7 cellular contexts compared by ENCODE assay signal in the genomic region with DNA sequence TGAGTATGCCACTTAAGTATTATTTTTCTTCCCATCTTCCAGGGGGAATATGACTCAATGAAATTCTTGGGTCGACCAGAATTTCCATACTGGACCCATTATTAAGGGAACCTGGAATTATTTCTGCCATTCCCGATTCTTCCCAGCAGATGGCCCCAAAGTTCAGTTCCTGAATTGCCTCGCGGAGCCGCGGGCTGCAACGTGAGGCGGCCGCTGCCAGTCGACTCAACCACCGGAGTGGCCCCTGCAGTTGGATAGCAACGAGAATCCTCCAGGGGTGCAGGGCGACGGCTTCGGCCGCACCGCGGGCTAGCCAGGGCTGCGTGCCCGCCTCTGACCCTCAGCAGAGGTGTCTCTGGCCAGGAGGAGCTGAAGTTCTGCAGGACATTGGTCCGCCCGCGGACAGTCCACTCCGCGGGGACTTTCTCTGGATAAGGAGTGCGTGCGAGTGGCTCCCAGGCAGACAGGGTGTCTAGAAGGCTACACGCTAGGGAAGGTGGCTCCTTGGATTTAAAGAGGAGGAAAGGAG. TPM values are rescaled to one million over a fixed set of nuclear protein-coding genes. Genes with fewer than 3 reads are reported as not detected.
DNase-seq lines count a peak whose midpoint lies in the region; FAIRE-seq and TF ChIP-seq lines count a peak whose summit lies in the region.

No MANE protein-coding gene starts in this region.

- H3K4me1 ChIP-seq in SJSA1 (replicated peaks) (0 out of 2 replicates have a peak, but pooled peaks cover 3% of the 10 kb centered on the region), neutrophil (ENCODE audit: control insufficient read depth in 1 of 2, insufficient read depth in 1 of 2, low read depth in 1 of 2, low read length in 1 of 2) (peaks cover 11 to 14% of the 10 kb centered on the region in 2 experiments), subcutaneous abdominal adipose tissue (ENCODE audit: control insufficient read depth in 5 of 5, insufficient read depth in 5 of 5, low read length in 5 of 5) (peaks cover 4 to 15% (median 13%) of the 10 kb centered on the region in 5 donors)

- intact Hi-C loops in activated naive CD4-positive, alpha-beta T cell treated with anti-CD3 and anti-CD28 coated beads for 36 hours (cut with micrococcal nuclease) = loop anchor here (1.0 to 2.0 kb wide), 7 partner anchors 32 to 509 kb away; no protein-coding TSS in a partner anchor

- DNase-seq in GM12891 (ENCODE audit: insufficient read length, low spot score) (peak; percentile 37), LHCN-M2 (ENCODE audit: low read depth) (peak; percentile 82), SJSA1 (ENCODE audit: low read depth in 1 of 2, low spot score in 2 of 2) (peak; percentile 48 to 68), glomerular endothelial cell (ENCODE audit: extremely low read depth, low read depth, low spot score) (peak; percentile 36)
- DNase-seq in activated naive CD4-positive, alpha-beta T cell treated with anti-CD3 and anti-CD28 coated beads for 36 hours = peak; percentile 81

- H3K4me1 Mint-ChIP-seq in activated naive CD4-positive, alpha-beta T cell treated with anti-CD3 and anti-CD28 coated beads for 36 hours (ENCODE audit: low read depth) = peaks cover 32% of the 10 kb centered on the region

- H3K27me3 ChIP-seq in SJSA1 (replicated peaks) (no peaks in the 10 kb centered on the region; the same call in 1 of the 2 replicates), neutrophil (peaks cover 12% of the 10 kb centered on the region), subcutaneous abdominal adipose tissue (ENCODE audit: control insufficient read depth in 5 of 5, insufficient read depth in 4 of 5, low read length in 5 of 5) (peaks cover 0 to 10% (median 7%) of the 10 kb centered on the region in 5 donors)

- H3K27ac ChIP-seq in SJSA1 (no peak overlapping the region), neutrophil (no peak overlapping the region), subcutaneous abdominal adipose tissue (ENCODE audit: low read depth, low read length) (no peak overlapping the region)

- peak; percentile 80 for TF ChIP-seq CTCF in neutrophil (IDR thresholded peaks at IDR 0.05)

- no peak for TF ChIP-seq POLR2A in GM12891 (IDR thresholded peaks at IDR 0.05; ENCODE audit: low read depth, low read length)

- FAIRE-seq in GM12891 (lab: Jason Lieb, UNC) = peak; percentile 73

- H3K36me3 Mint-ChIP-seq in activated naive CD4-positive, alpha-beta T cell treated with anti-CD3 and anti-CD28 coated beads for 36 hours (ENCODE audit: low read depth) = no peaks in the 10 kb centered on the region

- H3K27me3 Mint-ChIP-seq in activated naive CD4-positive, alpha-beta T cell treated with anti-CD3 and anti-CD28 coated beads for 36 hours (ENCODE audit: low read depth) = peaks cover 10% of the 10 kb centered on the region

- peak overlapping the region; percentile 75 for H3K4me3 Mint-ChIP-seq in activated naive CD4-positive, alpha-beta T cell treated with anti-CD3 and anti-CD28 coated beads for 36 hours

- no peaks in the 10 kb centered on the region for H3K9me3 Mint-ChIP-seq in activated naive CD4-positive, alpha-beta T cell treated with anti-CD3 and anti-CD28 coated beads for 36 hours

- H3K9me3 ChIP-seq in SJSA1 (replicated peaks) = no peaks in the 10 kb centered on the region
- H3K9me3 ChIP-seq in neutrophil = no peaks in the 10 kb centered on the region
- no peaks in the 10 kb centered on the region for H3K9me3 ChIP-seq in subcutaneous abdominal adipose tissue (ENCODE audit: control insufficient read depth in 5 of 5, low read length in 5 of 5)

- H3K27ac Mint-ChIP-seq in activated naive CD4-positive, alpha-beta T cell treated with anti-CD3 and anti-CD28 coated beads for 36 hours = no peak overlapping the region

- H3K36me3 ChIP-seq in SJSA1 (no peaks in the 10 kb centered on the region), neutrophil (no peaks in the 10 kb centered on the region), subcutaneous abdominal adipose tissue (ENCODE audit: control insufficient read depth in 5 of 5, insufficient read depth in 5 of 5, low read length in 5 of 5) (no peaks in the 10 kb centered on the region)

- H3K4me3 ChIP-seq in SJSA1 (peak overlapping the region; percentile 30), neutrophil (ENCODE audit: low read depth in 1 of 2, low read length in 1 of 2) (peak overlapping the region; percentile 59 to 69), subcutaneous abdominal adipose tissue (ENCODE audit: low read depth in 1 of 5, low read length in 5 of 5) (peak overlapping the region; percentile 63 to 79 (median 68))

- peak overlapping the region in 3 of 5 donors; percentile 52 to 62 (median 57) for H3K9ac ChIP-seq in subcutaneous abdominal adipose tissue (ENCODE audit: low read length in 5 of 5)

- CTCF ChIA-PET in activated naive CD4-positive, alpha-beta T cell treated with anti-CD3 and anti-CD28 coated beads for 36 hours (lab: Charles Lee) = interaction anchor here (1.0 to 5.3 kb wide), 6 partner anchors 9 to 217 kb away, joined by 4 to 82 read pairs (median 6); no protein-coding TSS in a partner anchor

TF ChIP-seq in GM12891, 5 proteins besides CTCF, POLR2A, EP300 and RAD21:
- TF ChIP-seq POU2F2 (IDR thresholded peaks at IDR 0.05; ENCODE audit: low read depth, low read length) (no peak), SPI1 (IDR thresholded peaks at IDR 0.05; ENCODE audit: low read depth, low read length) (0 out of 2 replicates have a peak, but pooled peaks have one; percentile 17), PAX5 (IDR thresholded peaks at IDR 0.05; ENCODE audit: insufficient read depth, low read length, severe bottlenecking) (no peak)
TF ChIP-seq in GM12891: peak in this region for 1.

RNA-seq across cellular contexts. Expression of gene TSHR, which starts 0.6 kb away (rescaled TPM):
- 0.08 TPM for polyA plus RNA-seq in GM12891 (2012; ENCODE audit: low read depth, missing spikeins)
- total RNA-seq in LHCN-M2 (2014; rRNA removed) (0.29 TPM in 1 of 2 replicates, not detected in the other), glomerular endothelial cell (not detected in 2 replicates)
- 0.09 TPM for polyA plus RNA-seq in LHCN-M2 (2012)
- total RNA-seq in SJSA1 (2014; rRNA removed; shearing (Covaris generic)) = not detected in 2 replicates
- not detected for total RNA-seq in activated naive CD4-positive, alpha-beta T cell treated with anti-CD3 and anti-CD28 coated beads for 36 hours

RNA-seq across cellular contexts. Expression of gene CEP128, which starts 13.3 kb away (rescaled TPM):
- 2.0 TPM for polyA plus RNA-seq in GM12891 (2012; ENCODE audit: low read depth, missing spikeins)
- total RNA-seq in LHCN-M2 (2014; rRNA removed) = 9.2 and 10.4 TPM in 2 replicates
- polyA plus RNA-seq in LHCN-M2 (2012) = 2.2 TPM
- 4.9 and 5.2 TPM in 2 replicates for total RNA-seq in SJSA1 (2014; rRNA removed; shearing (Covaris generic))
- total RNA-seq in activated naive CD4-positive, alpha-beta T cell treated with anti-CD3 and anti-CD28 coated beads for 36 hours = 10 to 100 TPM; 16.4 to 17.1 TPM
- 2.6 and 4.1 TPM in 2 replicates for total RNA-seq in glomerular endothelial cell
